In the genomic region with DNA sequence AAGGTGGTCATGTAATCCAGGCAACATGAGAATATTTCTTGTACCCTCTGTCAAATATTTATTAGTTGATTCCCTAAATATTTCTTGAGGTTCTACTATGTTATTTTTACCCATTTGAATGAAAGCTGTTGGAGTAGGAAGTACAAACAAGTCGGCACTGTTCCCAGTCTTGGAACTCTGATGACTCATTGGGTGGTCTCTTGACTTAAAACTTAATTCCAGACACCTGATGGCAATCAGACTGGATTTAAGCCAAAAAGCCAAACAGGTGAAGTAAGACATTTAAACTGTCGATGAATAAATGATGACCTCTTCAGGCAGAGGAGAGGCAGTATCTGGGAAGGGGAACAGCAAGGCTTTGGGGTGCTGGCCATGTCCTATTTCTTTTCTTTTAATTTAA, we compare ENCODE assay signal across 22 cellular contexts. TPM values are rescaled to one million over a fixed set of nuclear protein-coding genes. Genes with fewer than 3 reads are reported as not detected.
DNase-seq lines count a peak whose midpoint lies in the region; ATAC-seq, FAIRE-seq and TF ChIP-seq lines count a peak whose summit lies in the region.
"Had no signal": no experiment of that assay in that cellular context is flagged by ENCODE, and none has a peak within 500 bp of the region (broad histone marks: within the 10 kb centered on the region; RNA-seq: fewer than 3 reads in every experiment).

No MANE protein-coding gene starts in this region.

- H3K36me3 ChIP-seq in HEK293 (ENCODE audit: control insufficient read depth in 2 of 2, insufficient read depth in 1 of 2, low read length in 2 of 2) (no peaks in the 10 kb centered on the region), heart right ventricle (no peaks in the 10 kb centered on the region)

- H3K4me1 ChIP-seq in A549: peaks cover 11% of the 10 kb centered on the region
- H3K4me1 ChIP-seq in HEK293 (ENCODE audit: control insufficient read depth, insufficient read depth, low read length): no peaks in the 10 kb centered on the region
- H3K4me1 ChIP-seq in foreskin keratinocyte: no peaks in the 10 kb centered on the region
- peaks cover 0 to 12% (median 5%) of the 10 kb centered on the region in 9 donors for H3K4me1 ChIP-seq in heart right ventricle

- H3K4me3 ChIP-seq in A549: no peak overlapping the region
- no peak overlapping the region for H3K4me3 ChIP-seq in HEK293 (ENCODE audit: low read depth, low read length)
- H3K4me3 ChIP-seq in heart right ventricle: no peak overlapping the region
- H3K4me3 ChIP-seq: SK-N-MC had no signal

- H3K9me3 ChIP-seq in A549 (no peaks in the 10 kb centered on the region), HEK293 (ENCODE audit: control insufficient read depth, insufficient read depth, low read depth, low read length) (no peaks in the 10 kb centered on the region), heart right ventricle (no peaks in the 10 kb centered on the region)

- CTCF ChIA-PET in A549 (lab: Yijun Ruan, JAX) (interaction anchor here (1.1 to 1.3 kb wide), 2 partner anchors 14 to 29 kb away, joined by 3 read pairs; partner anchors contain the start of gene VPS13C), HEK293 (lab: Yijun Ruan, JAX) (interaction anchor here (0.7 to 1.1 kb wide), 2 partner anchors 12 to 23 kb away, joined by 3 read pairs; partner anchors contain the start of gene C2CD4A)

- no peak overlapping the region for H3K4me2 ChIP-seq in A549

- ATAC-seq in A549 (no peak), foreskin keratinocyte (no peak), heart right ventricle (no peak)
- no peak for ATAC-seq in stimulated activated effector memory CD8-positive, alpha-beta T cell treated with anti-CD3 and anti-CD28 coated beads, Interleukin-12 subunit alpha, Interleukin-12 subunit beta, amount 100 ng/mL, for 72 hours
- ATAC-seq: HCT116, Panc1, Right ventricle myocardium inferior had no signal

- H3K27ac Mint-ChIP-seq in stimulated activated effector memory CD8-positive, alpha-beta T cell treated with anti-CD3 and anti-CD28 coated beads, Interleukin-12 subunit alpha, Interleukin-12 subunit beta, amount 100 ng/mL, for 72 hours: no peak overlapping the region

- H3K27ac ChIP-seq in A549: no peak overlapping the region
- H3K27ac ChIP-seq in HEK293 (ENCODE audit: extremely low read depth, low read depth, low read length): no peak overlapping the region
- no peak overlapping the region for H3K27ac ChIP-seq in foreskin keratinocyte
- no peak overlapping the region for H3K27ac ChIP-seq in heart right ventricle
- H3K27ac ChIP-seq: SK-N-MC had no signal

- intact Hi-C loops in heart right ventricle (cut with DNase I): loop anchor here in 1 of 10 donors (10.0 kb wide), 1 partner anchor 165 kb away; no protein-coding TSS in a partner anchor

- no peak overlapping the region for H3K4me3 Mint-ChIP-seq in stimulated activated effector memory CD8-positive, alpha-beta T cell treated with anti-CD3 and anti-CD28 coated beads, Interleukin-12 subunit alpha, Interleukin-12 subunit beta, amount 100 ng/mL, for 72 hours
- H3K4me3 Mint-ChIP-seq: CD14-positive monocyte had no signal

- TF ChIP-seq POLR2A in A549 (IDR thresholded peaks at IDR 0.05; ENCODE audit: low read length): no peak

- no peak for TF ChIP-seq RAD21 in A549 (conservative IDR thresholded peaks at IDR 0.05 in 1 of 2, IDR thresholded peaks at IDR 0.05 in 1 of 2)

- POLR2A ChIA-PET in A549 (lab: Yijun Ruan, JAX) (no interaction called here), HEK293 (lab: Yijun Ruan, JAX) (no interaction called here)

- H3K27me3 ChIP-seq in foreskin keratinocyte (no peaks in the 10 kb centered on the region), heart right ventricle (no peaks in the 10 kb centered on the region)

- no peak for DNase-seq in A549 (ENCODE audit: low read depth in 1 of 2, low spot score in 1 of 2)
- DNase-seq in foreskin keratinocyte: peak in 1 of 2 donors; percentile 33
- no peak for DNase-seq in KG1 (lab: John Stamatoyannopoulos, UW)
- no peak for DNase-seq in HCEC 1CT
- DNase-seq in stimulated activated effector memory CD8-positive, alpha-beta T cell treated with anti-CD3 and anti-CD28 coated beads, Interleukin-12 subunit alpha, Interleukin-12 subunit beta, amount 100 ng/mL, for 72 hours (ENCODE audit: low spot score in 2 of 2): no peak
- DNase-seq in heart right ventricle: no peak
- DNase-seq: AML-193, NCI-H1417 treated with DMSO at 0.1 percent for 48 hours, NCI-H2029, NCI-H2171 treated with DMSO at 0.1 percent for 48 hours, NCI-H446 treated with DMSO at 0.1 percent for 48 hours, NCI-H82, T-helper 1 cell had no signal

- TF ChIP-seq CTCF in A549 (IDR thresholded peaks at IDR 0.05) (no peak), HEK293 (tag by site-specific recombination; IDR thresholded peaks at IDR 0.05) (no peak), foreskin keratinocyte (conservative IDR thresholded peaks at IDR 0.05) (peak; percentile 22), heart right ventricle (IDR thresholded peaks at IDR 0.05) (no peak)

- no peak for FAIRE-seq in A549 (lab: Jason Lieb, UNC)

- H3K9me3 Mint-ChIP-seq in stimulated activated effector memory CD8-positive, alpha-beta T cell treated with anti-CD3 and anti-CD28 coated beads, Interleukin-12 subunit alpha, Interleukin-12 subunit beta, amount 100 ng/mL, for 72 hours: no peaks in the 10 kb centered on the region

- H3K4me1 Mint-ChIP-seq in stimulated activated effector memory CD8-positive, alpha-beta T cell treated with anti-CD3 and anti-CD28 coated beads, Interleukin-12 subunit alpha, Interleukin-12 subunit beta, amount 100 ng/mL, for 72 hours: peaks cover 14% of the 10 kb centered on the region

- 49% methylated on average over 2 of the region's 2 CpGs for WGBS in A549 (ENCODE audit: missing lambda C conversion rate)
- 48 to 63% methylated on average over 2 of the region's 2 CpGs for WGBS in heart right ventricle, 2 donors

- H3K36me3 Mint-ChIP-seq in stimulated activated effector memory CD8-positive, alpha-beta T cell treated with anti-CD3 and anti-CD28 coated beads, Interleukin-12 subunit alpha, Interleukin-12 subunit beta, amount 100 ng/mL, for 72 hours: no peaks in the 10 kb centered on the region
- H3K36me3 Mint-ChIP-seq: CD14-positive monocyte had no signal

- no peak for TF ChIP-seq EP300 in A549 (IDR thresholded peaks at IDR 0.05)

TF ChIP-seq in A549, 52 proteins besides CTCF, POLR2A, EP300 and RAD21:
- TF ChIP-seq FOSL2 (IDR thresholded peaks at IDR 0.05) (no peak), FOSL2 (CRISPR knock-in tag; IDR thresholded peaks at IDR 0.05) (peak; percentile 35; the same call in 1 of the 2 replicates)
- TF ChIP-seq, protein P1, sequence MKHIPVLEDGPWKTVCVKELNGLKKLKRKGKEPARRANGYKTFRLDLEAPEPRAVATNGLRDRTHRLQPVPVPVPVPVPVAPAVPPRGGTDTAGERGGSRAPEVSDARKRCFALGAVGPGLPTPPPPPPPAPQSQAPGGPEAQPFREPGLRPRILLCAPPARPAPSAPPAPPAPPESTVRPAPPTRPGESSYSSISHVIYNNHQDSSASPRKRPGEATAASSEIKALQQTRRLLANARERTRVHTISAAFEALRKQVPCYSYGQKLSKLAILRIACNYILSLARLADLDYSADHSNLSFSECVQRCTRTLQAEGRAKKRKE (CRISPR knock-in tag; IDR thresholded peaks at IDR 0.05; ENCODE audit: low read depth): no peak

TF ChIP-seq in PFSK-1, 5 proteins besides CTCF, POLR2A, EP300 and RAD21:
- TF ChIP-seq POLR2AphosphoS5 (IDR thresholded peaks at IDR 0.05; ENCODE audit: low read depth, low read length) (no peak), SIN3A (IDR thresholded peaks at IDR 0.05; ENCODE audit: borderline replicate concordance, insufficient read depth, low read length) (0 out of 2 replicates have a peak, but pooled peaks have one; percentile 41)

RNA-seq across cellular contexts. Expression of gene C2CD4A, which starts 22.8 kb away (rescaled TPM):
- polyA plus RNA-seq in A549 (2011; rRNA removed) (0.04 TPM in 1 of 2 replicates, not detected in the other), A549 (2017; fragmentation: RNase III; extraction: RNeasy Plus Mini Kit Qiagen cat#74134 plus additional on column Dnase treatment) (0.10 to 0.32 TPM (median 0.21 TPM) in 3 replicates), foreskin keratinocyte (not detected in 2 replicates), heart right ventricle (under 1 TPM in 1 of 2 donors, not detected in 1; 0.01 TPM)
- polyA plus RNA-seq in A549 (2012; cell fraction: cytosol; rRNA removed): 0.03 TPM in 2 replicates
- 0.05 and 0.09 TPM in 2 replicates for polyA plus RNA-seq in A549 (2012; cell fraction: nucleus; rRNA removed)
- polyA minus RNA-seq in A549 (2011; rRNA and poly(A)+ RNA removed): not detected in 2 replicates
- not detected for polyA plus RNA-seq in PFSK-1 (2012; ENCODE audit: insufficient read length, low read depth)
- total RNA-seq in foreskin keratinocyte (not detected in 2 replicates), heart right ventricle (under 1 TPM in 1 of 10 donors, not detected in 9; 0.25 TPM)
- total RNA-seq: G401, LHCN-M2, Right ventricle myocardium inferior had no signal
- polyA plus RNA-seq: CD14-positive monocyte had no signal

RNA-seq across cellular contexts. Expression of gene VPS13C, which starts 29.4 kb away (rescaled TPM):
- polyA plus RNA-seq in A549 (2011; rRNA removed): 26.5 and 29.5 TPM in 2 replicates
- 2.4 and 2.6 TPM in 2 replicates for polyA plus RNA-seq in A549 (2012; cell fraction: cytosol; rRNA removed)
- 4.2 and 8.5 TPM in 2 replicates for polyA plus RNA-seq in A549 (2012; cell fraction: nucleus; rRNA removed)
- polyA plus RNA-seq in A549 (2017; fragmentation: RNase III; extraction: RNeasy Plus Mini Kit Qiagen cat#74134 plus additional on column Dnase treatment): 12.2 to 13.2 TPM (median 13.0 TPM) in 3 replicates
- polyA minus RNA-seq in A549 (2011; rRNA and poly(A)+ RNA removed): 57.2 and 69.6 TPM in 2 replicates
- 10.7 TPM for polyA plus RNA-seq in PFSK-1 (2012; ENCODE audit: insufficient read length, low read depth)
- total RNA-seq in foreskin keratinocyte: 14.3 and 17.8 TPM in 2 replicates
- polyA plus RNA-seq in foreskin keratinocyte: 3.1 and 3.3 TPM in 2 replicates
- 10 to 100 TPM; 28.5 to 59.0 (median 43.4) TPM for total RNA-seq in heart right ventricle
- polyA plus RNA-seq in heart right ventricle: 10 to 100 TPM in 1 of 2 donors, 1 to 10 TPM in 1; 7.3 to 25.9 TPM
